ENCODE assay signal across 18 cellular contexts in the genomic region with DNA sequence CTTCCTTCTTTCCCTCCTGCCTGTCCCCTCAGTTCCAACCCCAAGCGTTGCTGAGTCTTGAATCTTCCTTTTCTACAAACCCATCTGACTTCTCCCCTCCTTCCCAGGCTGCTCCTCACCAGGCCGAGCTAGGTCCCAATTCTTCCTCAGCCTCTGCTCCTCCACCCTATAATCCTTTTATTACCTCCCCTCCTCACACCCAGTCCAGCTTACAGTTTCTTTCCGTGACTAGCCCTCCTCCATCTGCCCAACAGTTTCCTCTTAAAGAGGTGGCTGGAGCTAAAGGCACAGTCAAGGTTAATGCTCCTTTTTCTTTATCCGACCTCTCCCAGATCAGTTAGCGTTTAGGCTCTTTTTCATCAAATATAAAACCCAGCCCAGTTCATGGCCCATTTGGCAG. TPM values are rescaled to one million over a fixed set of nuclear protein-coding genes. Genes with fewer than 3 reads are reported as not detected.
"Had no signal": no experiment of that assay in that cellular context is flagged by ENCODE, and none has a peak within 500 bp of the region (broad histone marks: within the 10 kb centered on the region; RNA-seq: fewer than 3 reads in every experiment).

No MANE protein-coding gene starts in this region.

RNA-seq across cellular contexts. Expression of gene FUT3, which starts 2.6 kb away (rescaled TPM):
- total RNA-seq: neural crest cell, osteoblast had no signal
- polyA plus RNA-seq: immature natural killer cell; naive thymus-derived CD8-positive, alpha-beta T cell had no signal

RNA-seq across cellular contexts. Expression of gene FUT6, which starts 9.1 kb away (rescaled TPM):
- total RNA-seq: naive thymus-derived CD8-positive, alpha-beta T cell; neural crest cell; osteoblast; sigmoid colon; smooth muscle cell; temporal lobe; tibial nerve; urinary bladder had no signal
- polyA plus RNA-seq: immature natural killer cell; mammary epithelial cell; naive thymus-derived CD8-positive, alpha-beta T cell; smooth muscle cell had no signal

RNA-seq across cellular contexts. Expression of gene FUT5, which starts 21.7 kb away (rescaled TPM):
- total RNA-seq: left colon, left lung, lower lobe of right lung, mammary epithelial cell, neural crest cell, osteoblast, pancreas, prostate gland, sigmoid colon, smooth muscle cell, temporal lobe, tibial nerve, upper lobe of left lung, urinary bladder, vagina had no signal
- polyA plus RNA-seq: immature natural killer cell, mammary epithelial cell, pancreas, sigmoid colon, smooth muscle cell, thymus, urinary bladder had no signal

RNA-seq across cellular contexts. Expression of gene NRTN, which starts 43.8 kb away (rescaled TPM):
- total RNA-seq: osteoblast, tibial nerve had no signal
- polyA plus RNA-seq: mammary epithelial cell had no signal
